8 cellular contexts compared by ENCODE assay signal in genomic region chr9:130713286-130713975, GRCh38. TPM values are rescaled to one million over a fixed set of nuclear protein-coding genes. Genes with fewer than 3 reads are reported as not detected.
A peak's percentile ranks its signal among the peaks of the same experiment; 100 is the strongest.
DNase-seq lines count a peak whose midpoint lies in the region; ATAC-seq, FAIRE-seq and TF ChIP-seq lines count a peak whose summit lies in the region.

No MANE protein-coding gene starts in this region.

- TSS peak; percentile 32 for BruUV-seq in endothelial cell of umbilical vein (replicated peaks; lab: Mats Ljungman, UMichigan)

- FAIRE-seq in A549 (lab: Jason Lieb, UNC), result no peak
- peak; percentile 77 for FAIRE-seq in endothelial cell of umbilical vein (lab: Jason Lieb, UNC)

- peak; percentile 1 to 3; a peak in 4 of 6 replicates for ATAC-seq in A549
- peak; percentile 4 for ATAC-seq in GM18870 (IDR thresholded peaks at IDR 0.05; ENCODE audit: unreplicated experiment)
- no peak for ATAC-seq in GM18505 (IDR thresholded peaks at IDR 0.05; ENCODE audit: unreplicated experiment)
- no peak for ATAC-seq in HG02970 (IDR thresholded peaks at IDR 0.05; ENCODE audit: low FRiP score, unreplicated experiment)
- no peak for ATAC-seq in GM21717 (IDR thresholded peaks at IDR 0.05; ENCODE audit: unreplicated experiment)

- H3K4me2 ChIP-seq in A549 (peak overlapping the region; percentile 79), SK-N-SH (peak overlapping the region; percentile 91), endothelial cell of umbilical vein (ENCODE audit: insufficient read depth, low read length) (peak overlapping the region; percentile 99)

- no peak for TF ChIP-seq POLR2A in A549 (IDR thresholded peaks at IDR 0.05; ENCODE audit: low read length)
- TF ChIP-seq POLR2A in endothelial cell of umbilical vein (IDR thresholded peaks at IDR 0.05; ENCODE audit: low read depth, low read length), result no peak
- no peak for TF ChIP-seq POLR2A in GM18505 (IDR thresholded peaks at IDR 0.05; ENCODE audit: borderline replicate concordance, extremely low read depth, insufficient read depth, insufficient read length)

- H3K27ac ChIP-seq in A549, result peak overlapping the region; percentile 95 to 97
- H3K27ac ChIP-seq in SK-N-SH (ENCODE audit: low read depth in 2 of 2, low read length in 1 of 2), result peak overlapping the region; percentile 95 to 98
- H3K27ac ChIP-seq in endothelial cell of umbilical vein (ENCODE audit: insufficient read depth, low read depth, low read length), result peak overlapping the region; percentile 81
- H3K27ac ChIP-seq in muscle layer of colon (ENCODE audit: low read depth, low read length), result peak overlapping the region; percentile 93

- CTCF ChIA-PET in A549 (lab: Yijun Ruan, JAX) (interaction anchor here (0.8 to 4.2 kb wide), 9 partner anchors 13 to 285 kb away, joined by 3 to 47 read pairs (median 3); no protein-coding TSS in a partner anchor), SK-N-SH (lab: Yijun Ruan, JAX) (interaction anchor here (0.7 to 2.4 kb wide), 12 partner anchors 12 to 285 kb away, joined by 3 to 17 read pairs (median 4); no protein-coding TSS in a partner anchor), endothelial cell of umbilical vein (lab: Charles Lee) (interaction anchor here (0.9 to 3.2 kb wide), 7 partner anchors 14 to 333 kb away, joined by 3 to 19 read pairs (median 5); partner anchors contain the start of gene EXOSC2)

- peaks cover 27% of the 10 kb centered on the region; the same call in 2 of the 3 replicates for H3K4me1 ChIP-seq in A549
- H3K4me1 ChIP-seq in SK-N-SH (ENCODE audit: control insufficient read depth in 1 of 2, insufficient read depth in 2 of 2, low read depth in 1 of 2, low read length in 1 of 2), result peaks cover 0 to 9% of the 10 kb centered on the region in 2 experiments; a peak in 2 of 4 replicates
- peaks cover 12% of the 10 kb centered on the region for H3K4me1 ChIP-seq in endothelial cell of umbilical vein (ENCODE audit: control insufficient read depth, extremely low read depth, insufficient read depth, low read length)
- H3K4me1 ChIP-seq in muscle layer of colon (ENCODE audit: insufficient read depth, low read length), result peaks cover 13% of the 10 kb centered on the region

- intact Hi-C loops in endothelial cell of umbilical vein (cut with micrococcal nuclease), result loop anchor here (2.0 to 5.0 kb wide), 2 partner anchors 33 to 334 kb away; no protein-coding TSS in a partner anchor

- dilution Hi-C loops in endothelial cell of umbilical vein (cut with MboI; ENCODE audit: extremely low pct_ligation_motif_present, low sequenced_read_pairs), result no loop called here

- no peaks in the 10 kb centered on the region for H3K9me2 ChIP-seq in SK-N-SH

- peaks cover 9% of the 10 kb centered on the region for H3F3A ChIP-seq in SK-N-SH (replicated peaks; ENCODE audit: insufficient read depth)

- DNase-seq in A549 (ENCODE audit: low read depth in 1 of 2, low spot score in 1 of 2) (no peak), SK-N-SH (no peak), endothelial cell of umbilical vein (ENCODE audit: low read depth, low spot score) (peak; percentile 54)

- H3K36me3 ChIP-seq in SK-N-SH (replicated peaks in 1 of 2; ENCODE audit: control insufficient read depth in 1 of 2, insufficient read depth in 2 of 2, low read length in 1 of 2), result no peaks in the 10 kb centered on the region
- H3K36me3 ChIP-seq in endothelial cell of umbilical vein (ENCODE audit: control insufficient read depth in 2 of 2, extremely low read depth in 1 of 2, insufficient read depth in 2 of 2, low read length in 2 of 2), result no peaks in the 10 kb centered on the region
- H3K36me3 ChIP-seq in muscle layer of colon (ENCODE audit: insufficient read depth, low read length), result no peaks in the 10 kb centered on the region

- POLR2A ChIA-PET in A549 (lab: Yijun Ruan, JAX), result interaction anchor here (1.3 kb wide), 1 partner anchor 20 kb away, joined by 5 read pairs; the partner anchor contains the start of gene EXOSC2
- POLR2A ChIA-PET in SK-N-SH (lab: Yijun Ruan, JAX), result interaction anchor here (1.1 kb wide), 1 partner anchor 20 kb away, joined by 4 read pairs; no protein-coding TSS in a partner anchor
- POLR2A ChIA-PET in endothelial cell of umbilical vein (lab: Charles Lee), result no interaction called here

- TF ChIP-seq EP300 in A549 (IDR thresholded peaks at IDR 0.05) (no peak), SK-N-SH (IDR thresholded peaks at IDR 0.05; ENCODE audit: borderline replicate concordance in 1 of 2, low read depth in 1 of 2, low read length in 1 of 2) (no peak)

- H3K9me3 ChIP-seq in A549, result no peaks in the 10 kb centered on the region
- no peaks in the 10 kb centered on the region for H3K9me3 ChIP-seq in SK-N-SH
- H3K9me3 ChIP-seq in endothelial cell of umbilical vein (replicated peaks; ENCODE audit: control insufficient read depth, insufficient read depth, low read length), result no peaks in the 10 kb centered on the region
- no peaks in the 10 kb centered on the region for H3K9me3 ChIP-seq in muscle layer of colon (ENCODE audit: low read length)

- WGBS in A549 (ENCODE audit: missing lambda C conversion rate), result 1% methylated on average over 36 of the region's 37 CpGs
- 0% methylated on average over 16 of the region's 37 CpGs for WGBS in SK-N-SH (ENCODE audit: low lambda C conversion rate)

- peak in 1 of 2 experiments; percentile 26; a peak in 1 of 5 replicates for TF ChIP-seq RAD21 in A549 (conservative IDR thresholded peaks at IDR 0.05 in 1 of 2, IDR thresholded peaks at IDR 0.05 in 1 of 2)
- peak; percentile 20; the same call in 1 of the 2 replicates for TF ChIP-seq RAD21 in SK-N-SH (IDR thresholded peaks at IDR 0.05; ENCODE audit: low read length)

- H3K9me1 ChIP-seq in endothelial cell of umbilical vein (replicated peaks; ENCODE audit: control insufficient read depth, extremely low read depth, insufficient read depth, low read length), result no peaks in the 10 kb centered on the region

- H3K4me3 ChIP-seq in A549 (peak overlapping the region; percentile 90), SK-N-SH (ENCODE audit: low read depth in 2 of 2, low read length in 1 of 2) (peak overlapping the region; percentile 76 to 86), endothelial cell of umbilical vein (replicated peaks in 1 of 3; ENCODE audit: insufficient read depth in 1 of 3, low read depth in 1 of 3, low read length in 3 of 3) (peak overlapping the region; percentile 78 to 97 (median 81)), muscle layer of colon (ENCODE audit: low read depth in 1 of 2, low read length in 2 of 2) (peak overlapping the region; percentile 87 to 100)

- H3K79me2 ChIP-seq in SK-N-SH (ENCODE audit: insufficient read depth) (peaks cover 54% of the 10 kb centered on the region), endothelial cell of umbilical vein (ENCODE audit: control insufficient read depth, insufficient read depth, low read length) (peaks cover 48% of the 10 kb centered on the region)

- H3K27me3 ChIP-seq in SK-N-SH (ENCODE audit: insufficient read depth), result no peaks in the 10 kb centered on the region
- no peaks in the 10 kb centered on the region for H3K27me3 ChIP-seq in endothelial cell of umbilical vein (ENCODE audit: control insufficient read depth in 2 of 2, insufficient read depth in 2 of 2, low read length in 2 of 2)
- no peaks in the 10 kb centered on the region for H3K27me3 ChIP-seq in muscle layer of colon (ENCODE audit: control insufficient read depth in 1 of 2, insufficient read depth in 2 of 2, low read length in 2 of 2)

- H4K20me1 ChIP-seq in SK-N-SH (ENCODE audit: insufficient read depth) (peaks cover 23% of the 10 kb centered on the region), endothelial cell of umbilical vein (replicated peaks; ENCODE audit: control insufficient read depth, extremely low read depth, insufficient read depth, low read length) (no peaks in the 10 kb centered on the region)

- TF ChIP-seq CTCF in A549 (IDR thresholded peaks at IDR 0.05), result 0 out of 3 replicates have a peak, but pooled peaks have one; percentile 6
- peak; percentile 8; the same call in 1 of the 2 replicates for TF ChIP-seq CTCF in SK-N-SH (IDR thresholded peaks at IDR 0.05)
- no peak for TF ChIP-seq CTCF in endothelial cell of umbilical vein (IDR thresholded peaks at IDR 0.05; ENCODE audit: extremely low read depth in 1 of 2, insufficient read depth in 1 of 2, low read depth in 1 of 2, low read length in 2 of 2)

- peak overlapping the region; percentile 95 for H3K9ac ChIP-seq in SK-N-SH
- H3K9ac ChIP-seq in endothelial cell of umbilical vein (replicated peaks; ENCODE audit: extremely low read depth, insufficient read depth, low read length), result peak overlapping the region; percentile 83
- peak overlapping the region; percentile 60 for H3K9ac ChIP-seq in muscle layer of colon (ENCODE audit: low read length)

- peak overlapping the region; percentile 79 for H2AFZ ChIP-seq in SK-N-SH (ENCODE audit: low read depth)
- H2AFZ ChIP-seq in endothelial cell of umbilical vein (ENCODE audit: low read depth, low read length), result peak overlapping the region; percentile 61

RNA-seq across cellular contexts. Expression of gene EXOSC2, which starts 19.9 kb away (rescaled TPM):
- 76.1 and 96.8 TPM in 2 replicates for polyA plus RNA-seq in A549 (2011; rRNA removed)
- 59.6 and 61.4 TPM in 2 replicates for polyA plus RNA-seq in A549 (2012; cell fraction: cytosol; rRNA removed)
- polyA plus RNA-seq in A549 (2012; cell fraction: nucleus; rRNA removed), result 43.5 and 62.0 TPM in 2 replicates
- 97.9 to 111 TPM (median 101 TPM) in 3 replicates for polyA plus RNA-seq in A549 (2017; fragmentation: RNase III; extraction: RNeasy Plus Mini Kit Qiagen cat#74134 plus additional on column Dnase treatment)
- polyA minus RNA-seq in A549 (2011; rRNA and poly(A)+ RNA removed), result 45.1 and 62.3 TPM in 2 replicates
- 28.7 and 36.8 TPM in 2 replicates for polyA plus RNA-seq in SK-N-SH (2012; rRNA removed)
- polyA plus RNA-seq in SK-N-SH (2012; cell fraction: cytosol; rRNA removed), result 30.8 and 32.4 TPM in 2 replicates
- 46.6 and 64.0 TPM in 2 replicates for polyA plus RNA-seq in SK-N-SH (2012; cell fraction: nucleus; rRNA removed)
- 44.4 and 46.4 TPM in 2 replicates for total RNA-seq in endothelial cell of umbilical vein
- polyA plus RNA-seq in endothelial cell of umbilical vein, result 21.7 and 25.5 TPM in 2 replicates
- 31.9 and 36.6 TPM in 2 replicates for polyA plus RNA-seq in endothelial cell of umbilical vein (2011; cell fraction: cytosol; rRNA removed)
- 52.6 and 72.7 TPM in 2 replicates for polyA plus RNA-seq in endothelial cell of umbilical vein (2011; cell fraction: nucleus; rRNA removed)
- 26.5 and 44.8 TPM in 2 replicates for polyA plus RNA-seq in endothelial cell of umbilical vein (2012)
- polyA minus RNA-seq in endothelial cell of umbilical vein, result 33.5 and 38.8 TPM in 2 replicates
- 153 TPM for polyA minus RNA-seq in endothelial cell of umbilical vein (2011; cell fraction: cytosol; rRNA and poly(A)+ RNA removed)
- 17.4 and 31.7 TPM in 2 replicates for polyA minus RNA-seq in endothelial cell of umbilical vein (2011; cell fraction: nucleus; rRNA and poly(A)+ RNA removed)

RNA-seq across cellular contexts. Expression of gene PRDM12, which starts 49.0 kb away (rescaled TPM):
- polyA plus RNA-seq in A549 (2011; rRNA removed) (0.09 and 0.17 TPM in 2 replicates), A549 (2017; fragmentation: RNase III; extraction: RNeasy Plus Mini Kit Qiagen cat#74134 plus additional on column Dnase treatment) (0.10 to 0.17 TPM (median 0.13 TPM) in 3 replicates), SK-N-SH (2012; rRNA removed) (0.02 and 0.08 TPM in 2 replicates), endothelial cell of umbilical vein (not detected in 2 replicates)
- 0.05 and 0.14 TPM in 2 replicates for polyA plus RNA-seq in A549 (2012; cell fraction: cytosol; rRNA removed)
- polyA plus RNA-seq in A549 (2012; cell fraction: nucleus; rRNA removed), result 0.10 and 0.17 TPM in 2 replicates
- 0.08 and 0.10 TPM in 2 replicates for polyA minus RNA-seq in A549 (2011; rRNA and poly(A)+ RNA removed)
- 0.05 and 0.06 TPM in 2 replicates for polyA plus RNA-seq in SK-N-SH (2012; cell fraction: cytosol; rRNA removed)
- polyA plus RNA-seq in SK-N-SH (2012; cell fraction: nucleus; rRNA removed), result 0.05 and 0.14 TPM in 2 replicates
- not detected in 2 replicates for total RNA-seq in endothelial cell of umbilical vein
- polyA plus RNA-seq in endothelial cell of umbilical vein (2011; cell fraction: cytosol; rRNA removed), result not detected in 2 replicates
- not detected in 2 replicates for polyA plus RNA-seq in endothelial cell of umbilical vein (2011; cell fraction: nucleus; rRNA removed)
- polyA plus RNA-seq in endothelial cell of umbilical vein (2012), result 0.11 TPM in 1 of 2 replicates, not detected in the other
- polyA minus RNA-seq in endothelial cell of umbilical vein, result not detected in 2 replicates
- polyA minus RNA-seq in endothelial cell of umbilical vein (2011; cell fraction: cytosol; rRNA and poly(A)+ RNA removed), result not detected
- polyA minus RNA-seq in endothelial cell of umbilical vein (2011; cell fraction: nucleus; rRNA and poly(A)+ RNA removed), result not detected in 2 replicates

Comparison
In these comparisons a context has a peak if more than half of its experiments do, and no peak if none do; other contexts are left out.
1. ATAC-seq: peak in A549 (2 of 2) and GM18870 (single experiment); none in GM18505 (single experiment), HG02970 (single experiment) and GM21717 (single experiment).
2. CTCF ChIP-seq: peak in A549 (single experiment) and SK-N-SH (single experiment); none in endothelial cell of umbilical vein (0 of 2).
3. Of the 12 proteins assayed by ChIP-seq in both A549 and SK-N-SH: peak only in A549: MAX; only in SK-N-SH: none; in both: CTCF; in neither: 9; mixed calls (peak in some experiments, not most) for 1.
4. Peak in every context shown above with its lines, with median percentiles within 50 percentile points of each other: H3K27ac ChIP-seq, H3K4me2 ChIP-seq, H3K4me3 ChIP-seq and H3K9ac ChIP-seq.